8 cellular contexts compared by ENCODE assay signal in genomic region chr7:30159698-30160143, GRCh38. TPM values are rescaled to one million over a fixed set of nuclear protein-coding genes. Genes with fewer than 3 reads are reported as not detected.
DNase-seq lines count a peak whose midpoint lies in the region; ATAC-seq, FAIRE-seq and TF ChIP-seq lines count a peak whose summit lies in the region.

No MANE protein-coding gene starts in this region.

- peak overlapping the region in 1 of 2 donors; percentile 66 for H3K9ac ChIP-seq in kidney (ENCODE audit: low read length in 2 of 2)

- ATAC-seq in GM18520 (IDR thresholded peaks at IDR 0.05; ENCODE audit: unreplicated experiment), result no peak

- intact Hi-C loops in kidney (cut with DNase I), result no loop called here

- no peaks in the 10 kb centered on the region for H3K36me3 Mint-ChIP-seq in activated T-cell treated with anti-CD3 and anti-CD28 coated beads, Interleukin-2, amount 50 U/mL, for 24 hours (ENCODE audit: low read depth)
- no peaks in the 10 kb centered on the region for H3K36me3 Mint-ChIP-seq in activated CD4-positive, alpha-beta memory T cell treated with anti-CD3 and anti-CD28 coated beads, Interleukin-2, amount 10 ng/mL, durations not matched to agents 7 days and 5 days (ENCODE audit: low read depth)

- DNase-seq in activated T-cell treated with anti-CD3 and anti-CD28 coated beads, Interleukin-2, amount 50 U/mL, for 24 hours, result no peak
- no peak for DNase-seq in activated T-cell treated with anti-CD3 and anti-CD28 coated beads, Interleukin-2, amount 50 U/mL, for 1 hour
- DNase-seq in LNCaP clone FGC (ENCODE audit: low read depth), result no peak
- DNase-seq in activated CD4-positive, alpha-beta memory T cell treated with anti-CD3 and anti-CD28 coated beads, Interleukin-2, amount 10 ng/mL, durations not matched to agents 7 days and 5 days, result peak; percentile 24
- DNase-seq in kidney, result peak; percentile 58
- no peak for DNase-seq in NCI-H187 (lab: John Stamatoyannopoulos, UW)
- DNase-seq in T-helper 9 cell, result no peak

- no peaks in the 10 kb centered on the region for H3K9me3 ChIP-seq in kidney (ENCODE audit: control insufficient read depth in 1 of 2, low read length in 2 of 2)

- peak overlapping the region; percentile 60 to 62 for H3K27ac ChIP-seq in kidney (ENCODE audit: low read depth in 2 of 2, low read length in 2 of 2)

- POLR2A ChIA-PET in activated CD4-positive, alpha-beta memory T cell treated with anti-CD3 and anti-CD28 coated beads, Interleukin-2, amount 10 ng/mL, durations not matched to agents 7 days and 5 days (lab: Charles Lee), result interaction anchor here (0.7 kb wide), 1 partner anchor 243 kb away, joined by 3 read pairs; no protein-coding TSS in a partner anchor

- H3K4me3 Mint-ChIP-seq in activated T-cell treated with anti-CD3 and anti-CD28 coated beads, Interleukin-2, amount 50 U/mL, for 24 hours, result no peak overlapping the region
- H3K4me3 Mint-ChIP-seq in activated CD4-positive, alpha-beta memory T cell treated with anti-CD3 and anti-CD28 coated beads, Interleukin-2, amount 10 ng/mL, durations not matched to agents 7 days and 5 days, result no peak overlapping the region

- TF ChIP-seq CTCF in LNCaP clone FGC (IDR thresholded peaks at IDR 0.05; ENCODE audit: control insufficient read depth, extremely low read depth, insufficient read depth) (peak; percentile 37; the same call in 1 of the 2 replicates), kidney (IDR thresholded peaks at IDR 0.05; ENCODE audit: borderline replicate concordance, extremely low read depth, insufficient read depth) (no peak)

- peaks cover 0 to 2% of the 10 kb centered on the region in 2 donors for H3K36me3 ChIP-seq in kidney (ENCODE audit: control insufficient read depth in 1 of 2, insufficient read depth in 2 of 2, low read length in 2 of 2)

- no peak for FAIRE-seq in kidney (lab: Jason Lieb, UNC)

- peaks cover 71% of the 10 kb centered on the region for H3K4me1 Mint-ChIP-seq in activated T-cell treated with anti-CD3 and anti-CD28 coated beads, Interleukin-2, amount 50 U/mL, for 24 hours (ENCODE audit: low read depth)
- H3K4me1 Mint-ChIP-seq in activated CD4-positive, alpha-beta memory T cell treated with anti-CD3 and anti-CD28 coated beads, Interleukin-2, amount 10 ng/mL, durations not matched to agents 7 days and 5 days, result peaks cover 49% of the 10 kb centered on the region

- no peaks in the 10 kb centered on the region for H3K27me3 Mint-ChIP-seq in activated T-cell treated with anti-CD3 and anti-CD28 coated beads, Interleukin-2, amount 50 U/mL, for 24 hours
- no peaks in the 10 kb centered on the region for H3K27me3 Mint-ChIP-seq in activated CD4-positive, alpha-beta memory T cell treated with anti-CD3 and anti-CD28 coated beads, Interleukin-2, amount 10 ng/mL, durations not matched to agents 7 days and 5 days

- peak overlapping the region; percentile 8 for H3K27ac Mint-ChIP-seq in activated T-cell treated with anti-CD3 and anti-CD28 coated beads, Interleukin-2, amount 50 U/mL, for 24 hours
- no peak overlapping the region for H3K27ac Mint-ChIP-seq in activated CD4-positive, alpha-beta memory T cell treated with anti-CD3 and anti-CD28 coated beads, Interleukin-2, amount 10 ng/mL, durations not matched to agents 7 days and 5 days

- H3K9me3 Mint-ChIP-seq in activated T-cell treated with anti-CD3 and anti-CD28 coated beads, Interleukin-2, amount 50 U/mL, for 24 hours, result no peaks in the 10 kb centered on the region
- H3K9me3 Mint-ChIP-seq in activated CD4-positive, alpha-beta memory T cell treated with anti-CD3 and anti-CD28 coated beads, Interleukin-2, amount 10 ng/mL, durations not matched to agents 7 days and 5 days, result no peaks in the 10 kb centered on the region

- H3K4me1 ChIP-seq in kidney (ENCODE audit: control insufficient read depth in 1 of 2, insufficient read depth in 1 of 2, low read depth in 1 of 2, low read length in 2 of 2), result peaks cover 12 to 31% of the 10 kb centered on the region in 2 donors

- H3K4me3 ChIP-seq in LNCaP clone FGC (ENCODE audit: low read depth, low read length) (no peak overlapping the region), kidney (ENCODE audit: low read length in 2 of 2) (no peak overlapping the region)

- CTCF ChIA-PET in activated CD4-positive, alpha-beta memory T cell treated with anti-CD3 and anti-CD28 coated beads, Interleukin-2, amount 10 ng/mL, durations not matched to agents 7 days and 5 days (lab: Charles Lee), result interaction anchor here (0.8 kb wide), 1 partner anchor 23 kb away, joined by 4 read pairs; no protein-coding TSS in a partner anchor

RNA-seq across cellular contexts. Expression of gene MTURN, which starts 24.9 kb away (rescaled TPM):
- total RNA-seq in activated CD4-positive, alpha-beta memory T cell treated with anti-CD3 and anti-CD28 coated beads, Interleukin-2, amount 10 ng/mL, durations not matched to agents 7 days and 5 days, result 1 to 10 TPM; 2.3 to 2.7 TPM
- total RNA-seq in kidney, result 80.1 TPM
- 54.7 TPM for polyA plus RNA-seq in kidney (ENCODE audit: insufficient read depth, low read depth, low replicate concordance)

Comparison
In these comparisons a context has a peak if more than half of its experiments do, and no peak if none do; other contexts are left out.
1. DNase-seq: peak in activated CD4-positive, alpha-beta memory T cell treated with anti-CD3 and anti-CD28 coated beads, Interleukin-2, amount 10 ng/mL, durations not matched to agents 7 days and 5 days (single experiment) and kidney (single experiment); none in activated T-cell treated with anti-CD3 and anti-CD28 coated beads, Interleukin-2, amount 50 U/mL, for 24 hours (single experiment), activated T-cell treated with anti-CD3 and anti-CD28 coated beads, Interleukin-2, amount 50 U/mL, for 1 hour (single experiment), LNCaP clone FGC (single experiment), NCI-H187 (0 of 2) and T-helper 9 cell (single experiment).
2. RNA of gene MTURN, which starts 24.9 kb away (total RNA-seq): 80.1 TPM in kidney (single experiment); 2.3 to 2.7 TPM in activated CD4-positive, alpha-beta memory T cell treated with anti-CD3 and anti-CD28 coated beads, Interleukin-2, amount 10 ng/mL, durations not matched to agents 7 days and 5 days; every median in the first group is over 10 times any median in the second.